Comparison of ENCODE assay signal across 26 cellular contexts in genomic region chr1:95139039-95139438, GRCh38. TPM values are rescaled to one million over a fixed set of nuclear protein-coding genes. Genes with fewer than 3 reads are reported as not detected.
"Had no signal": no experiment of that assay in that cellular context is flagged by ENCODE, and none has a peak within 500 bp of the region (broad histone marks: within the 10 kb centered on the region; RNA-seq: fewer than 3 reads in every experiment).

No MANE protein-coding gene starts in this region.

- H3K9me3 ChIP-seq: adrenal gland had no signal

- H3K4me3 ChIP-seq: adrenal gland had no signal

- H3K36me3 ChIP-seq: adrenal gland had no signal

- H3K27ac ChIP-seq: adrenal gland had no signal

- H3K27me3 ChIP-seq: adrenal gland had no signal

- ATAC-seq: activated CD8-positive, alpha-beta T cell treated with anti-CD3 and anti-CD28 coated beads, Interleukin-2, amount 10 ng/mL, durations not matched to agents 7 days and 5 days; Panc1; T-helper 17 cell; WTC11 had no signal

- DNase-seq: activated CD4-positive, alpha-beta T cell treated with anti-CD3 and anti-CD28 coated beads for 48 hours; activated CD4-positive, alpha-beta T cell treated with anti-CD3 and anti-CD28 coated beads, Interleukin-2, amount 50 U/mL, for 4 hours; activated CD4-positive, CD25-positive, alpha-beta regulatory T cell treated with anti-CD3 and anti-CD28 coated beads, Interleukin-2, amount 50 U/mL, for 72 hours; activated CD8-positive, alpha-beta memory T cell treated with anti-CD3 and anti-CD28 coated beads, Interleukin-2, amount 50 U/mL, for 48 hours; activated CD8-positive, alpha-beta T cell treated with anti-CD3 and anti-CD28 coated beads, Interleukin-2, amount 10 ng/mL, durations not matched to agents 7 days and 5 days; activated naive CD4-positive, alpha-beta T cell treated with anti-CD3 and anti-CD28 coated beads, Interleukin-2, amount 50 U/mL, for 16 hours; activated naive CD8-positive, alpha-beta T cell treated with anti-CD3 and anti-CD28 coated beads, Interleukin-2, amount 10 ng/mL, durations not matched to agents 7 days and 5 days; activated T-cell treated with anti-CD3 and anti-CD28 coated beads, Interleukin-2, amount 50 U/mL, for 1 hour; adrenal gland; aorta; NCI-H1105 treated with DMSO at 0.1 percent for 48 hours; NCI-H1436 treated with DMSO at 0.1 percent for 48 hours; NCI-H187; NCI-H2081 treated with DMSO at 0.1 percent for 48 hours; NCI-H2171 treated with DMSO at 0.1 percent for 48 hours; NCI-H345; NCI-H510A; NCI-H526 treated with DMSO at 0.1 percent for 48 hours; NCI-H82; OCI-M1; RPMI8226; SHP77; T-helper 17 cell; T-helper 9 cell had no signal

RNA-seq across cellular contexts. Expression of gene TLCD4, which starts 21.9 kb away (rescaled TPM):
- total RNA-seq: activated CD8-positive, alpha-beta T cell treated with anti-CD3 and anti-CD28 coated beads, Interleukin-2, amount 10 ng/mL, durations not matched to agents 7 days and 5 days had no signal
